ENCODE assay signal across 20 cellular contexts in genomic region chr5:98563885-98564653, GRCh38.
"Had no signal": no experiment of that assay in that cellular context is flagged by ENCODE, and none has a peak within 500 bp of the region (broad histone marks: within the 10 kb centered on the region; RNA-seq: fewer than 3 reads in every experiment).

No MANE protein-coding gene starts in this region.

- H3K27ac ChIP-seq: gastroesophageal sphincter, heart left ventricle, right lobe of liver, testis, uterus had no signal

- H3K9me3 ChIP-seq: gastroesophageal sphincter, heart left ventricle, right lobe of liver, testis, uterus had no signal

- H3K4me2 ChIP-seq: smooth muscle cell had no signal

- H3K4me1 ChIP-seq: heart left ventricle, right lobe of liver, testis, uterus had no signal

- H3K27me3 ChIP-seq: gastroesophageal sphincter, heart left ventricle, right lobe of liver, testis, uterus had no signal

- DNase-seq: activated CD4-positive, alpha-beta memory T cell treated with anti-CD3 and anti-CD28 coated beads, Interleukin-2, amount 10 ng/mL, durations not matched to agents 7 days and 5 days; activated CD4-positive, alpha-beta T cell treated with anti-CD3 and anti-CD28 coated beads for 48 hours; activated effector memory CD4-positive, alpha-beta T cell treated with Interleukin-2 at 50 U/mL for 16 hours; activated naive CD4-positive, alpha-beta T cell treated with anti-CD3 and anti-CD28 coated beads for 36 hours; activated naive CD8-positive, alpha-beta T cell treated with anti-CD3 and anti-CD28 coated beads, Interleukin-2, amount 10 ng/mL, durations not matched to agents 7 days and 5 days; activated T-cell treated with anti-CD3 and anti-CD28 coated beads, Interleukin-2, amount 50 U/mL, for 72 hours; amniotic stem cell; cortex of kidney; erythroblast; heart left ventricle; right lobe of liver; stimulated activated CD4-positive, alpha-beta T cell treated with anti-CD3 and anti-CD28 coated beads, Interleukin-15, amount 100 ng/mL, for 24 hours; testis; trophoblast cell; uterus had no signal

- H3K4me3 ChIP-seq: gastroesophageal sphincter, heart left ventricle, lung, right lobe of liver, smooth muscle cell, testis, uterus had no signal

- ATAC-seq: activated T-cell treated with anti-CD3 and anti-CD28 coated beads, Interleukin-2, amount 50 U/mL, for 72 hours; gastroesophageal sphincter; heart left ventricle; natural killer cell treated with Interleukin-12 subunit alpha and Interleukin-12 subunit beta and Interleukin-15 and Interleukin-18, amount 100 ng/mL, for 72 hours; right lobe of liver; stimulated activated memory B cell treated with anti-CD40 and anti-IgM and Interleukin-4, amounts not matched to agents 10 μg/mL and 1 μg/mL and 100 μg/mL, for 72 hours had no signal

- H3K36me3 ChIP-seq: gastroesophageal sphincter, heart left ventricle, right lobe of liver, uterus had no signal
